In genomic region chr2:172623249-172623965, GRCh38 we compare ENCODE assay signal across 18 cellular contexts.
A peak's percentile ranks its signal among the peaks of the same experiment; 100 is the strongest.
DNase-seq lines count a peak whose midpoint lies in the region; ATAC-seq and TF ChIP-seq lines count a peak whose summit lies in the region.
"Had no signal": no experiment of that assay in that cellular context is flagged by ENCODE, and none has a peak within 500 bp of the region (broad histone marks: within the 10 kb centered on the region; RNA-seq: fewer than 3 reads in every experiment).

No MANE protein-coding gene starts in this region.

- DNase-seq in HCEC 1CT (peak; percentile 68), astrocyte of the spinal cord (ENCODE audit: low read depth, low spot score) (peak; percentile 77), foreskin fibroblast (peak; percentile 54 to 78), aorta (no peak), NCI-H526 (lab: John Stamatoyannopoulos, UW) (no peak), NCI-H526 treated with DMSO at 0.1 percent for 48 hours (lab: John Stamatoyannopoulos, UW) (no peak)
- DNase-seq: activated naive CD8-positive, alpha-beta T cell treated with anti-CD3 and anti-CD28 coated beads for 36 hours; caudate nucleus; esophagus squamous epithelium; hypothalamus; mesendoderm; NCI-H187 treated with DMSO at 0.1 percent for 48 hours; NCI-H510A treated with DMSO at 0.1 percent for 48 hours; psoas muscle; SJCRH30 had no signal

- H3K4me3 ChIP-seq in astrocyte of the spinal cord (ENCODE audit: low read depth, low read length) (no peak overlapping the region), foreskin fibroblast (ENCODE audit: low read depth in 1 of 2, low read length in 2 of 2) (no peak overlapping the region), aorta (ENCODE audit: low read length in 2 of 2) (no peak overlapping the region)
- H3K4me3 ChIP-seq: esophagus squamous epithelium, psoas muscle, SJCRH30, suprapubic skin had no signal

- H3K36me3 ChIP-seq in aorta (ENCODE audit: control insufficient read depth in 1 of 2, insufficient read depth in 2 of 2, low read length in 1 of 2), result no peaks in the 10 kb centered on the region
- H3K36me3 ChIP-seq: esophagus squamous epithelium, SJCRH30, suprapubic skin had no signal

- ATAC-seq in aorta (ENCODE audit: low FRiP score) (peak; percentile 65), GM18909 (IDR thresholded peaks at IDR 0.05; ENCODE audit: poor library complexity, unreplicated experiment) (no peak)
- ATAC-seq: activated CD4-positive, CD25-positive, alpha-beta regulatory T cell treated with anti-CD3 and anti-CD28 coated beads, Interleukin-2, amount 50 U/mL, for 24 hours; psoas muscle had no signal

- no peaks in the 10 kb centered on the region for H3K4me1 ChIP-seq in aorta (ENCODE audit: control insufficient read depth in 1 of 2, insufficient read depth in 2 of 2, low read length in 2 of 2)
- H3K4me1 ChIP-seq: esophagus squamous epithelium, psoas muscle, SJCRH30, suprapubic skin had no signal

- TF ChIP-seq CTCF in astrocyte of the spinal cord (IDR thresholded peaks at IDR 0.05; ENCODE audit: low read depth, low read length), result no peak
- no peak for TF ChIP-seq CTCF in foreskin fibroblast (IDR thresholded peaks at IDR 0.05; ENCODE audit: low read depth, low read length)

- no peaks in the 10 kb centered on the region for H3K9me3 ChIP-seq in aorta (ENCODE audit: control insufficient read depth, low read length)
- H3K9me3 ChIP-seq: esophagus squamous epithelium, psoas muscle, SJCRH30, suprapubic skin had no signal

- intact Hi-C loops in aorta (cut with DNase I), result no loop called here

- in situ Hi-C loops in astrocyte of the spinal cord (cut with HindIII; ENCODE audit: low sequenced_read_pairs), result no loop called here

- WGBS in aorta, 2 donors, result 6 to 8% methylated on average over 1 of the region's 1 CpG

- no peak overlapping the region for H3K27ac ChIP-seq in aorta (ENCODE audit: low read depth in 1 of 2, low read length in 2 of 2)
- H3K27ac ChIP-seq: esophagus squamous epithelium, psoas muscle, SJCRH30, suprapubic skin had no signal

- H3K27me3 ChIP-seq in aorta (ENCODE audit: control insufficient read depth in 1 of 2, insufficient read depth in 2 of 2, low read length in 1 of 2), result no peaks in the 10 kb centered on the region
- H3K27me3 ChIP-seq: esophagus squamous epithelium, SJCRH30, suprapubic skin had no signal

Comparison
In these comparisons a context has a peak if more than half of its experiments do, and no peak if none do; other contexts are left out.
1. DNase-seq: peak in HCEC 1CT (single experiment), astrocyte of the spinal cord (single experiment) and foreskin fibroblast (2 of 2); none in aorta (0 of 2), NCI-H526 (0 of 2) and NCI-H526 treated with DMSO at 0.1 percent for 48 hours (single experiment).